ENCODE assay signal across 28 cellular contexts in genomic region chr6:25439368-25439767, GRCh38.
"Had no signal": no experiment of that assay in that cellular context is flagged by ENCODE, and none has a peak within 500 bp of the region (broad histone marks: within the 10 kb centered on the region; RNA-seq: fewer than 3 reads in every experiment).

No MANE protein-coding gene starts in this region.

- H3K4me3 ChIP-seq: left lung, lower lobe of right lung, pancreas, prostate gland, sigmoid colon, spleen, suprapubic skin, thoracic aorta, tibial artery, upper lobe of right lung had no signal

- H3K9me3 ChIP-seq: left lung, lower lobe of right lung, pancreas, prostate gland, sigmoid colon, suprapubic skin, thoracic aorta, tibial artery, upper lobe of right lung had no signal

- H3K36me3 ChIP-seq: left lung, lower lobe of right lung, pancreas, prostate gland, sigmoid colon, suprapubic skin, thoracic aorta, upper lobe of right lung had no signal

- DNase-seq: hypothalamus; immature natural killer cell; kidney; left colon; left lung; lower lobe of right lung; mammary epithelial cell; mesenchymal stem cell; naive thymus-derived CD8-positive, alpha-beta T cell; nucleus accumbens; pancreas; posterior cingulate gyrus; retina; right cardiac atrium; sigmoid colon; small intestine; spleen; stimulated activated CD4-positive, alpha-beta T cell treated with anti-CD3 and anti-CD28 coated beads, Interleukin-4, amount 100 ng/mL, for 24 hours; stimulated activated naive CD4-positive, alpha-beta T cell; tibial artery; trophoblast cell; upper lobe of right lung had no signal

- FAIRE-seq: islet of Langerhans, kidney, pancreas, small intestine, urothelium cell line had no signal

- H3K4me1 ChIP-seq: lower lobe of right lung, pancreas, prostate gland, sigmoid colon, suprapubic skin, tibial artery, upper lobe of right lung had no signal

- ATAC-seq: left colon; left lung; lower lobe of right lung; naive thymus-derived CD8-positive, alpha-beta T cell; pancreas; right cardiac atrium; stimulated activated effector memory CD8-positive, alpha-beta T cell treated with anti-CD3 and anti-CD28 coated beads, Interleukin-12 subunit alpha, Interleukin-12 subunit beta, amount 100 ng/mL, for 72 hours; upper lobe of right lung had no signal

- H3K27me3 ChIP-seq: left lung, pancreas, sigmoid colon, spleen, suprapubic skin, tibial artery, upper lobe of right lung had no signal

- H3K27ac ChIP-seq: left lung, lower lobe of right lung, pancreas, prostate gland, sigmoid colon, spleen, suprapubic skin, thoracic aorta, tibial artery, upper lobe of right lung had no signal
